Comparison of ENCODE assay signal across 8 cellular contexts in the genomic region with DNA sequence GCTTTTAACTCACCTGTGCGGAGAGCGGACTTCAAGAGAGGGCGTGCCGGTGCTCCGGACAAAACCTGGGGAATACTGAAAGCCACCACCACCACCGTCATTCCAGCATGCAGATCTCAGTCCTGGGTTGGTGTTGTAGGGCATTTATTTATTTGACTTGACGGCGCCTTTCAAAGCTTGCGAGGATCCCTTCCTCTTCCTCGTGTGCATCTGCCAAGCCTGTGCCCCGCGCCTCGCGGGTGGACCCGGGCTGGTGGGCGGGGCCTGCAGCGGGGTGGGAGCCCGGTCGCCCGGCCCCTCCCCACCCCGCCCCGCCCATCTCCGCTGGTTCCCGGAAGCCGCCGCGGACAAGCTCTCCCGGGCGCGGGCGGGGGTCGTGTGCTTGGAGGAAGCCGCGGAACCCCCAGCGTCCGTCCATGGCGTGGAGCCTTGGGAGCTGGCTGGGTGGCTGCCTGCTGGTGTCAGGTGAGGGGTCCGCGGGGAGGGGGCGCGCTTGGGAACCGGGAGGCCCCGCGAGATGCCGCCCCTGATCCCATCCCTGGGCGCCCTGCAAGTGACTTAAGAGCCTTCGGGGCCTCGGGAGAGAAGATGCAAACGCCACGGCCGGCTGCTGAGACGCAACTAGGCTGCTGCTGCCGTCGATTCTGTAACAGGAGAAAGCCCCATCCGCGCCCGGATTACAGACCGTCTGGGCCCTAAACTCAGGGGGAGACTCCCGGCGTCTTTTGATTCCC.
DNase-seq lines count a peak whose midpoint lies in the region; ATAC-seq lines count a peak whose summit lies in the region.

A gene (plus strand): TSS at position 318 of the 734 bp plus-strand sequence. CDS start 99 bp downstream, at position 417.

- H3K27ac ChIP-seq in cingulate gyrus (ENCODE audit: low read depth, low read length), result peak within 1 kb of the TSS; percentile 65

- ATAC-seq in HG03097 (IDR thresholded peaks at IDR 0.05; ENCODE audit: low FRiP score, unreplicated experiment), result peak; percentile 28

- DNase-seq in NCI-H1417 (lab: John Stamatoyannopoulos, UW) (peak; percentile 74 to 88 (median 86)), NCI-H1417 treated with DMSO at 0.1 percent for 48 hours (lab: John Stamatoyannopoulos, UW) (no peak), NCI-H524 treated with DMSO at 0.1 percent for 48 hours (lab: John Stamatoyannopoulos, UW) (peak; percentile 44), left kidney (ENCODE audit: low read depth, low spot score) (peak; percentile 93)
- DNase-seq in activated CD4-positive, alpha-beta T cell treated with anti-CD3 and anti-CD28 coated beads for 48 hours, result peak; percentile 77
- DNase-seq in stimulated activated CD4-positive, alpha-beta T cell treated with anti-CD3 and anti-CD28 coated beads, Interleukin-1b, Interleukin-23, amount 100 ng/mL, for 48 hours, result peak; percentile 62
